ENCODE assay signal across 8 cellular contexts in the genomic region with DNA sequence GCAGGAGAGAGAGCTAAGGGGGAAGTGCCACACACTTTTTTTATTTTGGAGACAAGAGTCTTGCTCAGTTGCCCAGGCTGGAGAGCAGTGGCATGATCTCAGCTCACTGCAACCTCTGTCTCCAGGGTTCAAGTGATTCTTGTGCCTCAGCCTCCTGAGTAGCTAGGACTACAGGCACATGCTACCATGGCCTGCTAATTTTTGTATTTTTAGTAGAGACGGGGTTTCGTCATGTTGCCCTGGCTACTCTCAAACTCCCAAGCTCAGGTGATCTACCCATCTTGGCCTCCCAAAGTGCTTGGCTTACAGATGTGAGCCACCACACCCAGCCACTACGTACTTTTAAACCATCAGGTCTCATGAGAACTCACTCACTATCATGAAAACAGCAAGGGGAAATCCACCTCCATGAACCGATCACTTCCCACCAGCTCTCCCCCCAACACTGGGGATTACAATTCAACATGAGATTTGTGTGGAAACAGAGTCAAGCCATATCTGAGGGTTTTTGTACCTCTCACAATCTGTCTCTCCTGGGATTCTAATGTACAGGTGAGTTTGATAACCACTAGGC. TPM values are rescaled to one million over a fixed set of nuclear protein-coding genes. Genes with fewer than 3 reads are reported as not detected.
A peak's percentile ranks its signal among the peaks of the same experiment; 100 is the strongest.
DNase-seq lines count a peak whose midpoint lies in the region; ATAC-seq and TF ChIP-seq lines count a peak whose summit lies in the region.
"Not testable (repeated sequence)": the region's sequence is repeated elsewhere in the genome, so short reads cannot be mapped to it uniquely, and the experiment has no call there.

No MANE protein-coding gene starts in this region.

- not testable (repeated sequence) for H3K9me3 ChIP-seq in CD4-positive, CD25-positive, alpha-beta regulatory T cell (ENCODE audit: control insufficient read depth in 2 of 2, low read length in 2 of 2)

- peak overlapping the region; percentile 41 to 95 (median 95) for H3K27ac Mint-ChIP-seq in CD4-positive, CD25-positive, alpha-beta regulatory T cell
- not testable (repeated sequence) for H3K27ac Mint-ChIP-seq in GM23338
- H3K27ac Mint-ChIP-seq in T-cell, result peak overlapping the region; percentile 94
- H3K27ac Mint-ChIP-seq in activated CD4-positive, alpha-beta memory T cell treated with anti-CD3 and anti-CD28 coated beads for 36 hours, result peak overlapping the region; percentile 56
- H3K27ac Mint-ChIP-seq in activated naive CD4-positive, alpha-beta T cell treated with anti-CD3 and anti-CD28 coated beads for 36 hours, result peak overlapping the region; percentile 73
- peak overlapping the region; percentile 98 for H3K27ac Mint-ChIP-seq in central memory CD8-positive, alpha-beta T cell (ENCODE audit: low read depth)
- H3K27ac Mint-ChIP-seq in naive thymus-derived CD8-positive, alpha-beta T cell, result peak overlapping the region in 9 of 10 donors; percentile 8 to 97 (median 87)
- peak overlapping the region; percentile 29 to 90 for H3K27ac Mint-ChIP-seq in stimulated activated naive CD8-positive, alpha-beta T cell treated with anti-CD3 and anti-CD28 coated beads, Interleukin-15, amount 100 ng/mL, for 72 hours

- intact Hi-C loops in activated CD4-positive, alpha-beta memory T cell treated with anti-CD3 and anti-CD28 coated beads for 36 hours (cut with micrococcal nuclease), result loop anchor here (2.0 to 10.0 kb wide), 4 partner anchors 15 to 603 kb away; partner anchors contain the start of gene SIRT5
- intact Hi-C loops in activated naive CD4-positive, alpha-beta T cell treated with anti-CD3 and anti-CD28 coated beads for 36 hours (cut with micrococcal nuclease), result loop anchor here (1.0 to 10.0 kb wide), 2 partner anchors 47 to 459 kb away; partner anchors contain the start of gene NOL7

- H2AFZ ChIP-seq in GM23338, result peak overlapping the region; percentile 47; the same call in 1 of the 2 replicates

- peak in 1 of 3 donors; percentile 31 for DNase-seq in CD4-positive, CD25-positive, alpha-beta regulatory T cell
- not testable (repeated sequence) for DNase-seq in GM23338 (ENCODE audit: low spot score); T-cell; activated CD4-positive, alpha-beta memory T cell treated with anti-CD3 and anti-CD28 coated beads for 36 hours; activated naive CD4-positive, alpha-beta T cell treated with anti-CD3 and anti-CD28 coated beads for 36 hours; central memory CD8-positive, alpha-beta T cell (ENCODE audit: low spot score in 2 of 2); naive thymus-derived CD8-positive, alpha-beta T cell; stimulated activated naive CD8-positive, alpha-beta T cell treated with anti-CD3 and anti-CD28 coated beads, Interleukin-15, amount 100 ng/mL, for 72 hours

- POLR2A ChIA-PET in T-cell (lab: Charles Lee), result interaction anchor here in 1 of 2 donors (0.7 kb wide), 1 partner anchor 1372 kb away, joined by 3 read pairs; no protein-coding TSS in a partner anchor
- POLR2A ChIA-PET in activated CD4-positive, alpha-beta memory T cell treated with anti-CD3 and anti-CD28 coated beads for 36 hours (lab: Charles Lee), result interaction anchor here (1.1 kb wide), 1 partner anchor 44 kb away, joined by 3 read pairs; the partner anchor contains the start of gene CD83
- POLR2A ChIA-PET in naive thymus-derived CD8-positive, alpha-beta T cell (lab: Charles Lee), result interaction anchor here (0.7 to 1.4 kb wide), 2 partner anchors 9 to 877 kb away, joined by 3 read pairs; no protein-coding TSS in a partner anchor

- H3K27me3 Mint-ChIP-seq in CD4-positive, CD25-positive, alpha-beta regulatory T cell; GM23338 (ENCODE audit: insufficient read depth, low read depth, poor library complexity); T-cell; activated CD4-positive, alpha-beta memory T cell treated with anti-CD3 and anti-CD28 coated beads for 36 hours; activated naive CD4-positive, alpha-beta T cell treated with anti-CD3 and anti-CD28 coated beads for 36 hours (ENCODE audit: low read depth); central memory CD8-positive, alpha-beta T cell; naive thymus-derived CD8-positive, alpha-beta T cell; stimulated activated naive CD8-positive, alpha-beta T cell treated with anti-CD3 and anti-CD28 coated beads, Interleukin-15, amount 100 ng/mL, for 72 hours: not testable (repeated sequence)

- peaks cover 10% of the 10 kb centered on the region for H3K4me1 ChIP-seq in CD4-positive, CD25-positive, alpha-beta regulatory T cell (ENCODE audit: control insufficient read depth, insufficient read depth, low read length, poor library complexity, severe bottlenecking)
- H3K4me1 ChIP-seq in GM23338 (ENCODE audit: insufficient read depth), result not testable (repeated sequence)

- H3K4me3 ChIP-seq in CD4-positive, CD25-positive, alpha-beta regulatory T cell (ENCODE audit: low read depth, low read length); GM23338: not testable (repeated sequence)

- not testable (repeated sequence) for H3K79me2 ChIP-seq in GM23338 (replicated peaks; ENCODE audit: insufficient read depth)

- not testable (repeated sequence) for TF ChIP-seq CTCF in GM23338 (conservative IDR thresholded peaks at IDR 0.05; ENCODE audit: low read depth in 2 of 2)

- H3K36me3 Mint-ChIP-seq in CD4-positive, CD25-positive, alpha-beta regulatory T cell; GM23338 (ENCODE audit: low read depth); T-cell; activated CD4-positive, alpha-beta memory T cell treated with anti-CD3 and anti-CD28 coated beads for 36 hours; activated naive CD4-positive, alpha-beta T cell treated with anti-CD3 and anti-CD28 coated beads for 36 hours (ENCODE audit: low read depth); central memory CD8-positive, alpha-beta T cell (ENCODE audit: insufficient read depth); naive thymus-derived CD8-positive, alpha-beta T cell: not testable (repeated sequence)

- not testable (repeated sequence) for H3K27me3 ChIP-seq in CD4-positive, CD25-positive, alpha-beta regulatory T cell (ENCODE audit: control insufficient read depth, insufficient read depth, low read length); GM23338 (ENCODE audit: insufficient read depth)

- H3K9me3 Mint-ChIP-seq in CD4-positive, CD25-positive, alpha-beta regulatory T cell; GM23338; T-cell; activated CD4-positive, alpha-beta memory T cell treated with anti-CD3 and anti-CD28 coated beads for 36 hours; activated naive CD4-positive, alpha-beta T cell treated with anti-CD3 and anti-CD28 coated beads for 36 hours; central memory CD8-positive, alpha-beta T cell; naive thymus-derived CD8-positive, alpha-beta T cell; stimulated activated naive CD8-positive, alpha-beta T cell treated with anti-CD3 and anti-CD28 coated beads, Interleukin-15, amount 100 ng/mL, for 72 hours: not testable (repeated sequence)

- peak overlapping the region; percentile 72 for H3K27ac ChIP-seq in CD4-positive, CD25-positive, alpha-beta regulatory T cell (ENCODE audit: insufficient read depth, low read length, poor library complexity, severe bottlenecking)
- not testable (repeated sequence) for H3K27ac ChIP-seq in GM23338 (ENCODE audit: low read depth)

- peak overlapping the region in 3 of 4 donors; percentile 66 to 90 (median 88) for H3K4me3 Mint-ChIP-seq in CD4-positive, CD25-positive, alpha-beta regulatory T cell
- not testable (repeated sequence) for H3K4me3 Mint-ChIP-seq in GM23338; activated CD4-positive, alpha-beta memory T cell treated with anti-CD3 and anti-CD28 coated beads for 36 hours; activated naive CD4-positive, alpha-beta T cell treated with anti-CD3 and anti-CD28 coated beads for 36 hours
- peak overlapping the region in 2 of 3 donors; percentile 34 to 77 for H3K4me3 Mint-ChIP-seq in T-cell
- peak overlapping the region; percentile 83 for H3K4me3 Mint-ChIP-seq in central memory CD8-positive, alpha-beta T cell
- peak overlapping the region in 5 of 10 donors; percentile 9 to 35 (median 24) for H3K4me3 Mint-ChIP-seq in naive thymus-derived CD8-positive, alpha-beta T cell
- peak overlapping the region in 1 of 2 donors; percentile 79 for H3K4me3 Mint-ChIP-seq in stimulated activated naive CD8-positive, alpha-beta T cell treated with anti-CD3 and anti-CD28 coated beads, Interleukin-15, amount 100 ng/mL, for 72 hours

- H3K4me1 Mint-ChIP-seq in CD4-positive, CD25-positive, alpha-beta regulatory T cell, result peaks cover 12 to 36% (median 27%) of the 10 kb centered on the region in 4 donors
- not testable (repeated sequence) for H3K4me1 Mint-ChIP-seq in GM23338
- peaks cover 24 to 32% (median 27%) of the 10 kb centered on the region in 3 donors for H3K4me1 Mint-ChIP-seq in T-cell
- H3K4me1 Mint-ChIP-seq in activated CD4-positive, alpha-beta memory T cell treated with anti-CD3 and anti-CD28 coated beads for 36 hours (ENCODE audit: low read depth), result peaks cover 44% of the 10 kb centered on the region
- peaks cover 43% of the 10 kb centered on the region for H3K4me1 Mint-ChIP-seq in activated naive CD4-positive, alpha-beta T cell treated with anti-CD3 and anti-CD28 coated beads for 36 hours (ENCODE audit: low read depth)
- peaks cover 17% of the 10 kb centered on the region for H3K4me1 Mint-ChIP-seq in central memory CD8-positive, alpha-beta T cell
- peaks cover 13 to 32% (median 22%) of the 10 kb centered on the region in 4 donors for H3K4me1 Mint-ChIP-seq in naive thymus-derived CD8-positive, alpha-beta T cell
- peaks cover 64% of the 10 kb centered on the region for H3K4me1 Mint-ChIP-seq in stimulated activated naive CD8-positive, alpha-beta T cell treated with anti-CD3 and anti-CD28 coated beads, Interleukin-15, amount 100 ng/mL, for 72 hours

- not testable (repeated sequence) for H3K9me2 ChIP-seq in GM23338 (ENCODE audit: insufficient read depth)

- not testable (repeated sequence) for H3K4me2 ChIP-seq in GM23338

- ATAC-seq in CD4-positive, CD25-positive, alpha-beta regulatory T cell (ENCODE audit: low read depth in 2 of 2); GM23338; T-cell (replicated peaks in 1 of 4); central memory CD8-positive, alpha-beta T cell (replicated peaks; ENCODE audit: extremely low read depth, poor library complexity, severe bottlenecking); naive thymus-derived CD8-positive, alpha-beta T cell; stimulated activated naive CD8-positive, alpha-beta T cell treated with anti-CD3 and anti-CD28 coated beads, Interleukin-15, amount 100 ng/mL, for 72 hours: not testable (repeated sequence)

- not testable (repeated sequence) for H3F3A ChIP-seq in GM23338 (replicated peaks; ENCODE audit: low read depth)

- H4K20me1 ChIP-seq in GM23338 (replicated peaks; ENCODE audit: insufficient read depth), result not testable (repeated sequence)

- CTCF ChIA-PET in T-cell (lab: Charles Lee), result interaction anchor here in 1 of 2 donors (1.1 kb wide), 1 partner anchor 10 kb away, joined by 3 read pairs; no protein-coding TSS in a partner anchor
- CTCF ChIA-PET in activated CD4-positive, alpha-beta memory T cell treated with anti-CD3 and anti-CD28 coated beads for 36 hours (lab: Charles Lee), result interaction anchor here (1.1 to 1.8 kb wide), 3 partner anchors 27 to 92 kb away, joined by 3 to 4 read pairs (median 3); no protein-coding TSS in a partner anchor
- CTCF ChIA-PET in activated naive CD4-positive, alpha-beta T cell treated with anti-CD3 and anti-CD28 coated beads for 36 hours (lab: Charles Lee), result interaction anchor here (0.7 to 1.8 kb wide), 4 partner anchors 27 to 165 kb away, joined by 3 to 4 read pairs (median 3); no protein-coding TSS in a partner anchor

- not testable (repeated sequence) for H3K36me3 ChIP-seq in CD4-positive, CD25-positive, alpha-beta regulatory T cell (ENCODE audit: control insufficient read depth, insufficient read depth, low read length); GM23338 (ENCODE audit: insufficient read depth)

RNA-seq across cellular contexts. Expression of gene CD83, which starts 43.7 kb away (rescaled TPM):
- total RNA-seq in CD4-positive, CD25-positive, alpha-beta regulatory T cell, result 76.8 TPM
- 1 to 10 TPM; 2.4 to 5.6 (median 4.2) TPM for polyA plus RNA-seq in CD4-positive, CD25-positive, alpha-beta regulatory T cell
- total RNA-seq in GM23338 (2014; rRNA removed; shearing (Covaris generic)), result 10.9 and 13.2 TPM in 2 replicates
- 6.0 and 8.1 TPM in 2 replicates for polyA plus RNA-seq in GM23338 (2016; fragmentation: Nextera tagmentation; extraction: Ambion mirVana)
- total RNA-seq in T-cell, result 10 to 100 TPM in 3 of 5 donors, 1 to 10 TPM in 2; 6.4 to 30.9 (median 11.6) TPM
- total RNA-seq in activated CD4-positive, alpha-beta memory T cell treated with anti-CD3 and anti-CD28 coated beads for 36 hours, result 10 to 100 TPM; 21.8 to 23.0 TPM
- 10 to 100 TPM; 11.9 to 13.8 TPM for total RNA-seq in activated naive CD4-positive, alpha-beta T cell treated with anti-CD3 and anti-CD28 coated beads for 36 hours
- 10 to 100 TPM; 10.3 to 10.4 TPM for total RNA-seq in naive thymus-derived CD8-positive, alpha-beta T cell
- polyA plus RNA-seq in naive thymus-derived CD8-positive, alpha-beta T cell, result 1 to 10 TPM; 1.6 to 2.9 (median 1.8) TPM
